ENCODE assay signal across 8 cellular contexts in the genomic region with DNA sequence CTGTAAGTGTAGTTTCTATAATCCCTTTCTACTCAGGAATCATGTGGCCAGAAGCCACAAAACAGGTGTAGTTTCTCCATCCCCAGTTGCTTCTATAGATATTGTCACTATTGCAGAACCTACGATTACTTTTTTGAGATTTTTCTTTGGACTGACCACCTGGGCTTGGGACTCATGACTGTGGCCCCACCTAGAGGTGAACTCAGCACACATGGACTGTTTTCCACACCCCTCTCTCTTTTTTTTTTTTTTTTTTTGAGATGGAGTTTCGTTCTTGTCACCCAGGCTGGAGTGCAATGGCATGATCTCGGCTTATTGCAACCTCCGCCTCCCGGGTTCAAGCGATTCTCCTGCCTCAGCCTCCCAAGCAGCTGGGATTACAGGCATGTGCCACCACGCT. TPM values are rescaled to one million over a fixed set of nuclear protein-coding genes. Genes with fewer than 3 reads are reported as not detected.
DNase-seq lines count a peak whose midpoint lies in the region; ATAC-seq, FAIRE-seq and TF ChIP-seq lines count a peak whose summit lies in the region.
"Not testable (repeated sequence)": the region's sequence is repeated elsewhere in the genome, so short reads cannot be mapped to it uniquely, and the experiment has no call there.

No MANE protein-coding gene starts in this region.

- FAIRE-seq in GM12878 (lab: Jason Lieb, UNC): not testable (repeated sequence)

- not testable (repeated sequence) for H3K36me3 ChIP-seq in HEK293 (ENCODE audit: control insufficient read depth in 2 of 2, insufficient read depth in 1 of 2, low read length in 2 of 2); PC-3 (ENCODE audit: low read depth, low read length); GM12878 (ENCODE audit: control insufficient read depth in 2 of 2, insufficient read depth in 2 of 2, low read length in 1 of 2); kidney epithelial cell (ENCODE audit: control insufficient read depth, insufficient read depth, low read length)

- not testable (repeated sequence) for H3K9ac ChIP-seq in PC-3 (ENCODE audit: low read length); GM12878 (ENCODE audit: control insufficient read depth, insufficient read depth, low read length)

- RAD21 ChIA-PET in GM12878 (lab: Charles Lee; ENCODE audit: unreplicated experiment): not testable (repeated sequence)

- H3K9me2 ChIP-seq in PC-3 (replicated peaks; ENCODE audit: low read length): not testable (repeated sequence)

- not testable (repeated sequence) for H3K9me3 ChIP-seq in HEK293 (ENCODE audit: control insufficient read depth, insufficient read depth, low read depth, low read length); PC-3 (ENCODE audit: low read length); GM12878 (replicated peaks; ENCODE audit: control insufficient read depth, insufficient read depth, low read length)

- TF ChIP-seq POLR2A in GM12878 (IDR thresholded peaks at IDR 0.05; ENCODE audit: low read depth, low read length); erythroblast (IDR thresholded peaks at IDR 0.05; ENCODE audit: low read length): not testable (repeated sequence)

- H3K4me2 ChIP-seq in PC-3 (ENCODE audit: low read length); GM12878 (ENCODE audit: control insufficient read depth, insufficient read depth): not testable (repeated sequence)

- H2AFZ ChIP-seq in PC-3 (ENCODE audit: low read length); GM12878 (ENCODE audit: control insufficient read depth, low read depth, low read length): not testable (repeated sequence)

- not testable (repeated sequence) for H3F3A ChIP-seq in PC-3 (ENCODE audit: low read length, unreplicated experiment)

- H3K79me2 ChIP-seq in PC-3 (ENCODE audit: low read length); GM12878 (ENCODE audit: control insufficient read depth, insufficient read depth, low read length): not testable (repeated sequence)

- CTCF ChIA-PET in HEK293 (lab: Yijun Ruan, JAX); PC-3 (lab: Charles Lee): not testable (repeated sequence)
- CTCF ChIA-PET in GM12878 (lab: Yijun Ruan, JAX): interaction anchor here (1.1 to 3.0 kb wide), 2 partner anchors 190 to 191 kb away, joined by 3 to 7 read pairs; no protein-coding TSS in a partner anchor

- SMC1A ChIA-PET in GM12878 (lab: Charles Lee; ENCODE audit: uncharacterized antibody, unreplicated experiment): not testable (repeated sequence)

- 0 out of 2 replicates have a peak, but pooled peaks have one; percentile 35 for ATAC-seq in PC-3
- peak; percentile 28; the same call in 2 of the 3 replicates for ATAC-seq in GM12878

- TF ChIP-seq CTCF in HEK293 (tag by site-specific recombination; IDR thresholded peaks at IDR 0.05): not testable (repeated sequence)
- peak; percentile 45 for TF ChIP-seq CTCF in PC-3 (conservative IDR thresholded peaks at IDR 0.05; ENCODE audit: low read depth, low read length)
- TF ChIP-seq CTCF in GM12878 (IDR thresholded peaks at IDR 0.05 in 2 of 3, conservative IDR thresholded peaks at IDR 0.05 in 1 of 3; ENCODE audit: control insufficient read depth in 2 of 3, extremely low read depth in 1 of 3, insufficient read depth in 1 of 3, low read depth in 3 of 3, low read length in 3 of 3): peak; percentile 24 to 38 (median 32); a peak in 3 of 6 replicates
- peak; percentile 5 for TF ChIP-seq CTCF in kidney epithelial cell (IDR thresholded peaks at IDR 0.05; ENCODE audit: insufficient read depth, low read length, poor library complexity, severe bottlenecking)

- DNase-seq in ACHN: peak; percentile 7
- DNase-seq in ELR (ENCODE audit: low read depth): peak; percentile 43
- peak; percentile 41 for DNase-seq in M059J (ENCODE audit: low read depth)
- peak; percentile 40 for DNase-seq in PC-3
- DNase-seq in GM12878 (ENCODE audit: low read depth, low spot score); kidney epithelial cell (ENCODE audit: low read depth): not testable (repeated sequence)
- DNase-seq in erythroblast (lab: John Stamatoyannopoulos, UW): peak; percentile 17 to 24

- not testable (repeated sequence) for H3K27ac ChIP-seq in HEK293 (ENCODE audit: extremely low read depth, low read depth, low read length); PC-3 (ENCODE audit: low read length); GM12878 (ENCODE audit: control insufficient read depth, insufficient read depth)

- not testable (repeated sequence) for H3K27me3 ChIP-seq in PC-3 (ENCODE audit: low read length); GM12878 (replicated peaks in 1 of 2; ENCODE audit: control insufficient read depth in 2 of 2, insufficient read depth in 2 of 2, low read length in 1 of 2); kidney epithelial cell (ENCODE audit: control insufficient read depth, insufficient read depth, low read length)

- intact Hi-C loops in PC-3 (cut with micrococcal nuclease); GM12878 (cut with micrococcal nuclease; ENCODE audit: unreplicated experiment): not testable (repeated sequence)

- POLR2A ChIA-PET in HEK293 (lab: Yijun Ruan, JAX); PC-3 (lab: Charles Lee; ENCODE audit: unreplicated experiment): not testable (repeated sequence)
- POLR2A ChIA-PET in GM12878 (lab: Charles Lee): interaction anchor here (0.7 to 0.8 kb wide), 2 partner anchors 20 to 86 kb away, joined by 4 to 7 read pairs; no protein-coding TSS in a partner anchor

- in situ Hi-C loops in ACHN (cut with HindIII; ENCODE audit: low pct_ligation_motif_present, low pct_unique_long_range_greater_than_20kb, low sequenced_read_pairs): not testable (repeated sequence)
- in situ Hi-C loops in GM12878 (cut with MboI): loop anchor here (25.0 kb wide), 1 partner anchor 1308 kb away; no protein-coding TSS in a partner anchor

- 80% methylated on average over 3 of the region's 7 CpGs for WGBS in GM12878 (ENCODE audit: insufficient coverage, insufficient replicate concordance, low lambda C conversion rate, missing lambda C conversion rate)

- not testable (repeated sequence) for TF ChIP-seq EP300 in GM12878 (IDR thresholded peaks at IDR 0.05; ENCODE audit: borderline replicate concordance in 1 of 2, control insufficient read depth in 1 of 2, low read depth in 2 of 2, low read length in 2 of 2)

- BruUV-seq in PC-3 (replicated peaks; lab: Mats Ljungman, UMichigan); GM12878 (replicated peaks; lab: Mats Ljungman, UMichigan): not testable (repeated sequence)

- not testable (repeated sequence) for H4K20me1 ChIP-seq in PC-3 (ENCODE audit: low read length); GM12878 (ENCODE audit: control insufficient read depth, insufficient read depth)

- H3K4me3 ChIP-seq in HEK293 (ENCODE audit: low read depth, low read length); PC-3 (ENCODE audit: low read length); GM12878; kidney epithelial cell (ENCODE audit: low read depth, low read length): not testable (repeated sequence)

- peak; percentile 74 for TF ChIP-seq RAD21 in GM12878 (IDR thresholded peaks at IDR 0.05; ENCODE audit: insufficient read depth, low read depth, low read length)

- H3K4me1 ChIP-seq in HEK293 (ENCODE audit: control insufficient read depth, insufficient read depth, low read length); PC-3 (ENCODE audit: insufficient read depth, low read length): not testable (repeated sequence)
- H3K4me1 ChIP-seq in GM12878 (ENCODE audit: control insufficient read depth, insufficient read depth, low read length): peaks cover 23% of the 10 kb centered on the region

RNA-seq across cellular contexts. Expression of a gene that starts 13.2 kb away (rescaled TPM):
- 9.1 and 17.4 TPM in 2 replicates for total RNA-seq in M059J (2014; rRNA removed; shearing (Covaris generic))
- total RNA-seq in PC-3 (2014; rRNA removed) (10.2 and 10.5 TPM in 2 replicates), GM12878 (2014; rRNA removed) (16.1 and 17.6 TPM in 2 replicates), GM12878 (2014; rRNA removed; fragmentation: Illumina TruSeq; extraction: Trizol) (21.3 and 21.6 TPM in 2 replicates), GM12878 (2021) (60.8 and 68.3 TPM in 2 replicates), kidney epithelial cell (13.0 and 16.4 TPM in 2 replicates)
- 105 and 108 TPM in 2 replicates for total RNA-seq in GM12878 (2013; cell fraction: nucleolus; rRNA removed)
- 11.2 TPM for polyA plus RNA-seq in GM12878 (2011; ENCODE audit: low read depth)
- polyA plus RNA-seq in GM12878 (2011; rRNA removed) (30.6 and 52.4 TPM in 2 replicates), GM12878 (2014; fragmentation: Illumina TruSeq; extraction: Trizol) (28.1 and 33.8 TPM in 2 replicates), GM12878 (2014; fragmentation: Nextera tagmentation; extraction: Ambion mirVana) (1 to 10 TPM; 4.8 TPM), GM12878 (2014; rRNA removed) (17.9 and 21.7 TPM in 2 replicates), GM12878 (2016; fragmentation: Nextera tagmentation; extraction: Ambion mirVana) (10 to 100 TPM; 62.2 to 78.4 TPM)
- polyA plus RNA-seq in GM12878 (2011; cell fraction: cytosol; rRNA removed): 15.2 and 22.8 TPM in 2 replicates
- 18.1 and 18.5 TPM in 2 replicates for polyA plus RNA-seq in GM12878 (2011; cell fraction: nucleus; rRNA removed)
- 25.6 and 36.3 TPM in 2 replicates for polyA plus RNA-seq in GM12878 (2012)
- polyA minus RNA-seq in GM12878 (2011; rRNA and poly(A)+ RNA removed): 43.8 and 47.2 TPM in 2 replicates
- 15.8 and 16.2 TPM in 2 replicates for polyA minus RNA-seq in GM12878 (2011; cell fraction: cytosol; rRNA and poly(A)+ RNA removed)
- polyA minus RNA-seq in GM12878 (2011; cell fraction: nucleus; rRNA and poly(A)+ RNA removed): 13.7 and 19.9 TPM in 2 replicates

RNA-seq across cellular contexts. Expression of a gene that starts 58.2 kb away (rescaled TPM):
- 16.5 and 22.8 TPM in 2 replicates for total RNA-seq in M059J (2014; rRNA removed; shearing (Covaris generic))
- total RNA-seq in PC-3 (2014; rRNA removed) (12.8 and 13.8 TPM in 2 replicates), GM12878 (2014; rRNA removed) (28.5 and 32.1 TPM in 2 replicates), GM12878 (2014; rRNA removed; fragmentation: Illumina TruSeq; extraction: Trizol) (43.4 and 43.9 TPM in 2 replicates), GM12878 (2021) (47.5 and 47.7 TPM in 2 replicates), kidney epithelial cell (10.9 and 11.7 TPM in 2 replicates)
- 143 and 148 TPM in 2 replicates for total RNA-seq in GM12878 (2013; cell fraction: nucleolus; rRNA removed)
- 31.2 TPM for polyA plus RNA-seq in GM12878 (2011; ENCODE audit: low read depth)
- polyA plus RNA-seq in GM12878 (2011; rRNA removed) (12.7 and 12.8 TPM in 2 replicates), GM12878 (2014; fragmentation: Illumina TruSeq; extraction: Trizol) (21.0 and 23.7 TPM in 2 replicates), GM12878 (2014; fragmentation: Nextera tagmentation; extraction: Ambion mirVana) (10 to 100 TPM; 17.5 to 18.4 TPM), GM12878 (2014; rRNA removed) (12.8 and 14.2 TPM in 2 replicates), GM12878 (2016; fragmentation: Nextera tagmentation; extraction: Ambion mirVana) (10 to 100 TPM; 37.0 to 46.9 TPM)
- 11.6 and 14.8 TPM in 2 replicates for polyA plus RNA-seq in GM12878 (2011; cell fraction: cytosol; rRNA removed)
- polyA plus RNA-seq in GM12878 (2011; cell fraction: nucleus; rRNA removed): 10.8 and 13.5 TPM in 2 replicates
- 32.3 and 35.3 TPM in 2 replicates for polyA plus RNA-seq in GM12878 (2012)
- 59.8 and 71.2 TPM in 2 replicates for polyA minus RNA-seq in GM12878 (2011; rRNA and poly(A)+ RNA removed)
- 23.8 and 28.9 TPM in 2 replicates for polyA minus RNA-seq in GM12878 (2011; cell fraction: cytosol; rRNA and poly(A)+ RNA removed)
- 27.4 and 38.8 TPM in 2 replicates for polyA minus RNA-seq in GM12878 (2011; cell fraction: nucleus; rRNA and poly(A)+ RNA removed)
